ENCODE assay signal across 16 cellular contexts in genomic region chr17:1975573-1975972, GRCh38. TPM values are rescaled to one million over a fixed set of nuclear protein-coding genes. Genes with fewer than 3 reads are reported as not detected.
DNase-seq lines count a peak whose midpoint lies in the region; ATAC-seq, FAIRE-seq and TF ChIP-seq lines count a peak whose summit lies in the region.
"Had no signal": no experiment of that assay in that cellular context is flagged by ENCODE, and none has a peak within 500 bp of the region (broad histone marks: within the 10 kb centered on the region; RNA-seq: fewer than 3 reads in every experiment).

No MANE protein-coding gene starts in this region.

- peak; percentile 74 for ATAC-seq in activated CD4-positive, alpha-beta T cell treated with anti-CD3 and anti-CD28 coated beads for 36 hours
- ATAC-seq in HepG2: no peak
- ATAC-seq in right lobe of liver: no peak

- 10% methylated on average over 10 of the region's 10 CpGs for WGBS in HepG2 (ENCODE audit: low lambda C conversion rate)
- WGBS in right lobe of liver (ENCODE audit: insufficient coverage, low coverage, low lambda C conversion rate, missing lambda C conversion rate): 70% methylated on average over 8 of the region's 10 CpGs

- in situ Hi-C loops in HepG2 (cut with HindIII; ENCODE audit: extremely low pct_ligation_motif_present, low pct_unique_long_range_greater_than_20kb): no loop called here

- no peaks in the 10 kb centered on the region for H3K9me3 Mint-ChIP-seq in activated CD4-positive, alpha-beta T cell treated with anti-CD3 and anti-CD28 coated beads for 36 hours (ENCODE audit: low read depth)
- H3K9me3 Mint-ChIP-seq in activated CD4-positive, alpha-beta memory T cell treated with anti-CD3 and anti-CD28 coated beads, Interleukin-2, amount 10 ng/mL, durations not matched to agents 7 days and 5 days: peaks cover 6% of the 10 kb centered on the region
- H3K9me3 Mint-ChIP-seq in type B pancreatic cell: no peaks in the 10 kb centered on the region

- TF ChIP-seq POLR2A in HepG2 (IDR thresholded peaks at IDR 0.05; ENCODE audit: insufficient read depth in 1 of 2, low read depth in 2 of 2, low read length in 2 of 2) (no peak), right lobe of liver (IDR thresholded peaks at IDR 0.05) (no peak)

- H3K4me3 Mint-ChIP-seq in activated CD4-positive, alpha-beta T cell treated with anti-CD3 and anti-CD28 coated beads for 36 hours: no peak overlapping the region
- H3K4me3 Mint-ChIP-seq in activated CD4-positive, alpha-beta memory T cell treated with anti-CD3 and anti-CD28 coated beads, Interleukin-2, amount 10 ng/mL, durations not matched to agents 7 days and 5 days: no peak overlapping the region
- H3K4me3 Mint-ChIP-seq in type B pancreatic cell: no peak overlapping the region

- no peaks in the 10 kb centered on the region for H3K36me3 Mint-ChIP-seq in activated CD4-positive, alpha-beta T cell treated with anti-CD3 and anti-CD28 coated beads for 36 hours (ENCODE audit: low read depth)
- H3K36me3 Mint-ChIP-seq in activated CD4-positive, alpha-beta memory T cell treated with anti-CD3 and anti-CD28 coated beads, Interleukin-2, amount 10 ng/mL, durations not matched to agents 7 days and 5 days (ENCODE audit: low read depth): no peaks in the 10 kb centered on the region
- H3K36me3 Mint-ChIP-seq in type B pancreatic cell: no peaks in the 10 kb centered on the region

- H3K9me3 ChIP-seq in HepG2 (ENCODE audit: low read length) (no peaks in the 10 kb centered on the region), right lobe of liver (no peaks in the 10 kb centered on the region)
- H3K9me3 ChIP-seq: BE2C had no signal

- CTCF ChIA-PET in activated CD4-positive, alpha-beta T cell treated with anti-CD3 and anti-CD28 coated beads for 36 hours (lab: Charles Lee): interaction anchor here (0.6 kb wide), 1 partner anchor 463 kb away, joined by 6 read pairs; no protein-coding TSS in a partner anchor
- CTCF ChIA-PET in HepG2 (lab: Yijun Ruan, JAX; ENCODE audit: low intra/inter-chr PET ratio, low total read pairs): no interaction called here
- CTCF ChIA-PET in activated CD4-positive, alpha-beta memory T cell treated with anti-CD3 and anti-CD28 coated beads, Interleukin-2, amount 10 ng/mL, durations not matched to agents 7 days and 5 days (lab: Charles Lee): no interaction called here

- peak; percentile 19 for DNase-seq in activated CD4-positive, alpha-beta T cell treated with anti-CD3 and anti-CD28 coated beads for 36 hours
- DNase-seq in activated CD4-positive, alpha-beta T cell treated with anti-CD3 and anti-CD28 coated beads for 48 hours: no peak
- DNase-seq in HepG2 (ENCODE audit: low spot score) (no peak), right lobe of liver (no peak), type B pancreatic cell (ENCODE audit: extremely low spot score, unreplicated experiment) (no peak), NCI-H774 (lab: John Stamatoyannopoulos, UW) (no peak), HK-2 (ENCODE audit: unreplicated experiment) (no peak)
- DNase-seq in activated CD4-positive, alpha-beta memory T cell treated with anti-CD3 and anti-CD28 coated beads, Interleukin-2, amount 10 ng/mL, durations not matched to agents 7 days and 5 days: no peak
- DNase-seq: 8988T, BE2C, DMS79 treated with DMSO at 0.1 percent for 48 hours, H7, MV-4-11, NCI-H1417, NCI-H187 treated with DMSO at 0.1 percent for 48 hours, NCI-H526 treated with DMSO at 0.1 percent for 48 hours had no signal

- intact Hi-C loops in activated CD4-positive, alpha-beta T cell treated with anti-CD3 and anti-CD28 coated beads for 36 hours (cut with DNase I, micrococcal nuclease): no loop called here
- intact Hi-C loops in HepG2 (cut with micrococcal nuclease; ENCODE audit: unreplicated experiment): loop anchor here (10.0 kb wide), 1 partner anchor 49 kb away; the partner anchor contains the start of gene RTN4RL1
- intact Hi-C loops in right lobe of liver (cut with DNase I): no loop called here

- H3K4me3 ChIP-seq in HepG2 (replicated peaks in 1 of 3; ENCODE audit: insufficient read depth in 1 of 3, low read depth in 2 of 3, low read length in 3 of 3) (peak overlapping the region in 1 of 3 experiments; percentile 39; a peak in 1 of 6 replicates), right lobe of liver (no peak overlapping the region)

- no peaks in the 10 kb centered on the region for H3K79me2 ChIP-seq in HepG2 (ENCODE audit: insufficient read depth, low read length)

- TF ChIP-seq CTCF in HepG2 (CRISPR knock-in tag; IDR thresholded peaks at IDR 0.05) (no peak), right lobe of liver (IDR thresholded peaks at IDR 0.05) (no peak), type B pancreatic cell (conservative IDR thresholded peaks at IDR 0.05) (no peak)

- BruUV-seq in HepG2 (replicated peaks; lab: Mats Ljungman, UMichigan): no TSS peak

- no peak overlapping the region for H3K9ac ChIP-seq in HepG2 (ENCODE audit: insufficient read depth, low read depth, low read length)

- H3K27ac ChIP-seq in HepG2 (ENCODE audit: extremely low read length, insufficient read depth, low read length) (no peak overlapping the region), right lobe of liver (no peak overlapping the region)

- no peak for FAIRE-seq in HepG2 (lab: Jason Lieb, UNC)

- H3K27me3 Mint-ChIP-seq in activated CD4-positive, alpha-beta T cell treated with anti-CD3 and anti-CD28 coated beads for 36 hours: peaks cover 17% of the 10 kb centered on the region
- H3K27me3 Mint-ChIP-seq in activated CD4-positive, alpha-beta memory T cell treated with anti-CD3 and anti-CD28 coated beads, Interleukin-2, amount 10 ng/mL, durations not matched to agents 7 days and 5 days: peaks cover 37% of the 10 kb centered on the region
- H3K27me3 Mint-ChIP-seq in type B pancreatic cell: peaks cover 8% of the 10 kb centered on the region

- H3K36me3 ChIP-seq in HepG2 (replicated peaks in 1 of 2; ENCODE audit: control insufficient read depth in 1 of 2, insufficient read depth in 2 of 2, low read length in 2 of 2) (no peaks in the 10 kb centered on the region), right lobe of liver (no peaks in the 10 kb centered on the region)
- H3K36me3 ChIP-seq: BE2C had no signal

- H3K4me1 ChIP-seq in HepG2 (ENCODE audit: insufficient read depth, low read length) (peaks cover 81% of the 10 kb centered on the region), right lobe of liver (no peaks in the 10 kb centered on the region)
- H3K4me1 ChIP-seq: BE2C had no signal

- no peak overlapping the region for H3K27ac Mint-ChIP-seq in activated CD4-positive, alpha-beta T cell treated with anti-CD3 and anti-CD28 coated beads for 36 hours
- H3K27ac Mint-ChIP-seq in activated CD4-positive, alpha-beta memory T cell treated with anti-CD3 and anti-CD28 coated beads, Interleukin-2, amount 10 ng/mL, durations not matched to agents 7 days and 5 days: peak overlapping the region; percentile 61
- peak overlapping the region; percentile 15 for H3K27ac Mint-ChIP-seq in type B pancreatic cell

- TF ChIP-seq EP300 in HepG2 (IDR thresholded peaks at IDR 0.05; ENCODE audit: low read depth in 2 of 2, low read length in 2 of 2) (no peak), HepG2 (CRISPR knock-in tag; IDR thresholded peaks at IDR 0.05; ENCODE audit: borderline replicate concordance) (no peak)

- H3K4me1 Mint-ChIP-seq in activated CD4-positive, alpha-beta T cell treated with anti-CD3 and anti-CD28 coated beads for 36 hours: peaks cover 20% of the 10 kb centered on the region
- H3K4me1 Mint-ChIP-seq in activated CD4-positive, alpha-beta memory T cell treated with anti-CD3 and anti-CD28 coated beads, Interleukin-2, amount 10 ng/mL, durations not matched to agents 7 days and 5 days: peaks cover 21% of the 10 kb centered on the region
- H3K4me1 Mint-ChIP-seq in type B pancreatic cell (ENCODE audit: unreplicated experiment): peaks cover 18% of the 10 kb centered on the region

- H3K27me3 ChIP-seq in HepG2 (ENCODE audit: control insufficient read depth in 1 of 2, insufficient read depth in 2 of 2, low read length in 2 of 2) (peaks cover 2 to 14% of the 10 kb centered on the region in 2 experiments; a peak in 4 of 5 replicates), right lobe of liver (no peaks in the 10 kb centered on the region)
- H3K27me3 ChIP-seq: BE2C had no signal

- H4K20me1 ChIP-seq in HepG2 (ENCODE audit: insufficient read depth, low read length): no peaks in the 10 kb centered on the region

- no peak overlapping the region for H2AFZ ChIP-seq in HepG2 (ENCODE audit: low read length)

- POLR2A ChIA-PET in activated CD4-positive, alpha-beta T cell treated with anti-CD3 and anti-CD28 coated beads for 36 hours (lab: Charles Lee): no interaction called here
- POLR2A ChIA-PET in HepG2 (lab: Yijun Ruan, JAX): interaction anchor here (0.6 kb wide), 1 partner anchor 64 kb away, joined by 3 read pairs; no protein-coding TSS in a partner anchor
- POLR2A ChIA-PET in activated CD4-positive, alpha-beta memory T cell treated with anti-CD3 and anti-CD28 coated beads, Interleukin-2, amount 10 ng/mL, durations not matched to agents 7 days and 5 days (lab: Charles Lee): no interaction called here

- peak overlapping the region; percentile 52 for H3K4me2 ChIP-seq in HepG2 (ENCODE audit: low read depth, low read length)

- TF ChIP-seq RAD21 in HepG2 (CRISPR knock-in tag; IDR thresholded peaks at IDR 0.05): no peak

RNA-seq across cellular contexts. Expression of gene RTN4RL1, which starts 49.6 kb away (rescaled TPM):
- total RNA-seq in activated CD4-positive, alpha-beta T cell treated with anti-CD3 and anti-CD28 coated beads for 36 hours: under 1 TPM; 0.11 to 0.18 TPM
- total RNA-seq in HepG2 (2016; rRNA removed; fragmentation: Illumina TruSeq; extraction: Trizol) (not detected in 2 replicates), right lobe of liver (1 to 10 TPM in 5 of 6 experiments, under 1 TPM in 1; 0.54 to 2.6 (median 1.4) TPM), type B pancreatic cell (ENCODE audit: low replicate concordance) (1.7 and 1.9 TPM in 2 replicates)
- total RNA-seq in HepG2 (2016; cell fraction: cytosol; rRNA removed; fragmentation: Illumina TruSeq; extraction: Trizol; ENCODE audit: low read depth): not detected in 2 replicates
- not detected in 2 replicates for total RNA-seq in HepG2 (2016; cell fraction: insoluble cytoplasmic fraction; rRNA removed; fragmentation: Illumina TruSeq; extraction: Trizol)
- not detected in 2 replicates for total RNA-seq in HepG2 (2016; cell fraction: membrane; rRNA removed; fragmentation: Illumina TruSeq; extraction: Trizol)
- total RNA-seq in HepG2 (2016; cell fraction: nucleus; rRNA removed; fragmentation: Illumina TruSeq; extraction: Trizol): not detected in 2 replicates
- polyA plus RNA-seq in HepG2 (2011; rRNA removed): 0.01 TPM in 1 of 2 replicates, not detected in the other
- not detected in 2 replicates for polyA plus RNA-seq in HepG2 (2011; cell fraction: cytosol; rRNA removed)
- not detected in 2 replicates for polyA plus RNA-seq in HepG2 (2011; cell fraction: nucleus; rRNA removed)
- not detected in 2 replicates for polyA plus RNA-seq in HepG2 (2012)
- polyA plus RNA-seq in HepG2 (2016; cell fraction: cytosol; fragmentation: Illumina TruSeq; extraction: Trizol; ENCODE audit: low read depth): not detected in 2 replicates
- not detected in 2 replicates for polyA plus RNA-seq in HepG2 (2016; cell fraction: insoluble cytoplasmic fraction; fragmentation: Illumina TruSeq; extraction: Trizol; ENCODE audit: low read depth)
- 0.05 TPM in 1 of 2 replicates, not detected in the other for polyA plus RNA-seq in HepG2 (2016; cell fraction: membrane; fragmentation: Illumina TruSeq; extraction: Trizol; ENCODE audit: low read depth)
- polyA plus RNA-seq in HepG2 (2016; cell fraction: nucleus; fragmentation: Illumina TruSeq; extraction: Trizol; ENCODE audit: insufficient read depth, low read depth): not detected in 2 replicates
- 0.08 TPM in 1 of 2 replicates, not detected in the other for polyA minus RNA-seq in HepG2 (2011; rRNA and poly(A)+ RNA removed; ENCODE audit: low replicate concordance)
- polyA minus RNA-seq in HepG2 (2011; cell fraction: cytosol; rRNA and poly(A)+ RNA removed): not detected in 2 replicates
- polyA minus RNA-seq in HepG2 (2011; cell fraction: nucleus; rRNA and poly(A)+ RNA removed): not detected in 2 replicates
- total RNA-seq in activated CD4-positive, alpha-beta memory T cell treated with anti-CD3 and anti-CD28 coated beads, Interleukin-2, amount 10 ng/mL, durations not matched to agents 7 days and 5 days: under 1 TPM; 0.33 to 0.35 TPM

RNA-seq across cellular contexts. Expression of gene DPH1, which starts 54.4 kb away (rescaled TPM):
- total RNA-seq in activated CD4-positive, alpha-beta T cell treated with anti-CD3 and anti-CD28 coated beads for 36 hours: 10 to 100 TPM; 29.1 to 37.0 TPM
- total RNA-seq in HepG2 (2016; rRNA removed; fragmentation: Illumina TruSeq; extraction: Trizol) (14.5 and 25.3 TPM in 2 replicates), right lobe of liver (10 to 100 TPM; 20.0 to 41.1 (median 25.4) TPM), type B pancreatic cell (ENCODE audit: low replicate concordance) (41.5 and 57.1 TPM in 2 replicates)
- 12.1 and 14.2 TPM in 2 replicates for total RNA-seq in HepG2 (2016; cell fraction: cytosol; rRNA removed; fragmentation: Illumina TruSeq; extraction: Trizol; ENCODE audit: low read depth)
- total RNA-seq in HepG2 (2016; cell fraction: insoluble cytoplasmic fraction; rRNA removed; fragmentation: Illumina TruSeq; extraction: Trizol): 12.8 and 22.5 TPM in 2 replicates
- total RNA-seq in HepG2 (2016; cell fraction: membrane; rRNA removed; fragmentation: Illumina TruSeq; extraction: Trizol): 10.3 and 14.0 TPM in 2 replicates
- total RNA-seq in HepG2 (2016; cell fraction: nucleus; rRNA removed; fragmentation: Illumina TruSeq; extraction: Trizol): 16.5 and 22.6 TPM in 2 replicates
- polyA plus RNA-seq in HepG2 (2011; rRNA removed): 42.8 and 49.5 TPM in 2 replicates
- 18.9 and 24.7 TPM in 2 replicates for polyA plus RNA-seq in HepG2 (2011; cell fraction: cytosol; rRNA removed)
- 184 and 197 TPM in 2 replicates for polyA plus RNA-seq in HepG2 (2011; cell fraction: nucleus; rRNA removed)
- 22.1 and 23.1 TPM in 2 replicates for polyA plus RNA-seq in HepG2 (2012)
- 2.9 and 3.9 TPM in 2 replicates for polyA plus RNA-seq in HepG2 (2016; cell fraction: cytosol; fragmentation: Illumina TruSeq; extraction: Trizol; ENCODE audit: low read depth)
- polyA plus RNA-seq in HepG2 (2016; cell fraction: insoluble cytoplasmic fraction; fragmentation: Illumina TruSeq; extraction: Trizol; ENCODE audit: low read depth): 12.2 and 15.0 TPM in 2 replicates
- polyA plus RNA-seq in HepG2 (2016; cell fraction: membrane; fragmentation: Illumina TruSeq; extraction: Trizol; ENCODE audit: low read depth): 3.9 and 4.7 TPM in 2 replicates
- 54.3 and 66.6 TPM in 2 replicates for polyA plus RNA-seq in HepG2 (2016; cell fraction: nucleus; fragmentation: Illumina TruSeq; extraction: Trizol; ENCODE audit: insufficient read depth, low read depth)
- polyA minus RNA-seq in HepG2 (2011; rRNA and poly(A)+ RNA removed; ENCODE audit: low replicate concordance): 82.1 and 106 TPM in 2 replicates
- polyA minus RNA-seq in HepG2 (2011; cell fraction: cytosol; rRNA and poly(A)+ RNA removed): 15.1 and 19.0 TPM in 2 replicates
- polyA minus RNA-seq in HepG2 (2011; cell fraction: nucleus; rRNA and poly(A)+ RNA removed): 33.1 and 46.4 TPM in 2 replicates
- 10 to 100 TPM; 28.4 to 28.8 TPM for total RNA-seq in activated CD4-positive, alpha-beta memory T cell treated with anti-CD3 and anti-CD28 coated beads, Interleukin-2, amount 10 ng/mL, durations not matched to agents 7 days and 5 days
